Comparison of ENCODE assay signal across 9 cellular contexts in the genomic region with DNA sequence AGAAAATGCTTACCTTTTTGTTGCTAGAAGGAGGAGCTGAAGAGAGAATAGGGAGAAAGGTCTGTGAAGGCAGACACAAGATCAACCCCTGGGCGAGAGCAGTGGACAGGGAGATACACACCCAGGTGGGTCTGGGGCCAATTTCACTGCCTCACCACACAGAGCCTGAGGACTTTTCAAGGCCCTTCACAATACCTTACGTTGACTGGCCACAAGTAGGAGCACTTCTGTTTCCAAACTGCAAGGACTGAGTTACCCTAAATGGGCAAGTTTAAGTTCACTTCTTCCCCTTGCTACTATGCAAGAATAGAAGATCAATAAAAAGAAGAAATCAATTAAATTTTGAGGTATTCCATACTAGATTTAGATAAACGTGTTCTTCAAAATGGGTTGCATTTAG.
DNase-seq lines count a peak whose midpoint lies in the region; ATAC-seq, FAIRE-seq and TF ChIP-seq lines count a peak whose summit lies in the region.
"Had no signal": no experiment of that assay in that cellular context is flagged by ENCODE, and none has a peak within 500 bp of the region (broad histone marks: within the 10 kb centered on the region; RNA-seq: fewer than 3 reads in every experiment).

No MANE protein-coding gene starts in this region.

- TF ChIP-seq CTCF in testis (IDR thresholded peaks at IDR 0.05) = peak in 1 of 3 experiments; percentile 38

- no peaks in the 10 kb centered on the region for H3K36me3 ChIP-seq in testis (ENCODE audit: low read depth, missing control alignments)

- peak; percentile 63 for DNase-seq in NCI-H748 (lab: John Stamatoyannopoulos, UW; ENCODE audit: unreplicated experiment)
- no peak for DNase-seq in NCI-H748 treated with DMSO at 0.1 percent for 48 hours (lab: John Stamatoyannopoulos, UW)
- DNase-seq in SK-N-DZ (ENCODE audit: low spot score) = peak; percentile 39
- DNase-seq in foreskin melanocyte = peak; percentile 9
- DNase-seq in testis = peak; percentile 22
- no peak for DNase-seq in urothelium cell line (ENCODE audit: low spot score)

- intact Hi-C loops in testis (cut with DNase I; ENCODE audit: low total_unique reads) = no loop called here

- 50 to 63% methylated on average over 3 of the region's 3 CpGs for WGBS in testis, 2 donors

- no peaks in the 10 kb centered on the region for H3K27me3 ChIP-seq in testis

- H3K9me3 ChIP-seq in testis = no peaks in the 10 kb centered on the region

- no peak overlapping the region for H3K4me3 ChIP-seq in testis

- no peak overlapping the region for H3K27ac ChIP-seq in testis

- no peak for TF ChIP-seq POLR2A in testis (IDR thresholded peaks at IDR 0.05)

- ATAC-seq in GM21390 (IDR thresholded peaks at IDR 0.05; ENCODE audit: unreplicated experiment) (peak; percentile 80), HG03521 (IDR thresholded peaks at IDR 0.05; ENCODE audit: unreplicated experiment) (peak; percentile 87)

- H3K4me1 ChIP-seq in testis = no peaks in the 10 kb centered on the region

- no peak for FAIRE-seq in urothelium cell line (lab: Jason Lieb, UNC)
- FAIRE-seq: colon had no signal

Comparison
In these comparisons a context has a peak if more than half of its experiments do, and no peak if none do; other contexts are left out.
1. DNase-seq: peak in NCI-H748 (single experiment), SK-N-DZ (single experiment), foreskin melanocyte (single experiment) and testis (single experiment); none in NCI-H748 treated with DMSO at 0.1 percent for 48 hours (single experiment) and urothelium cell line (single experiment).